Comparison of ENCODE assay signal across 8 cellular contexts in the genomic region with DNA sequence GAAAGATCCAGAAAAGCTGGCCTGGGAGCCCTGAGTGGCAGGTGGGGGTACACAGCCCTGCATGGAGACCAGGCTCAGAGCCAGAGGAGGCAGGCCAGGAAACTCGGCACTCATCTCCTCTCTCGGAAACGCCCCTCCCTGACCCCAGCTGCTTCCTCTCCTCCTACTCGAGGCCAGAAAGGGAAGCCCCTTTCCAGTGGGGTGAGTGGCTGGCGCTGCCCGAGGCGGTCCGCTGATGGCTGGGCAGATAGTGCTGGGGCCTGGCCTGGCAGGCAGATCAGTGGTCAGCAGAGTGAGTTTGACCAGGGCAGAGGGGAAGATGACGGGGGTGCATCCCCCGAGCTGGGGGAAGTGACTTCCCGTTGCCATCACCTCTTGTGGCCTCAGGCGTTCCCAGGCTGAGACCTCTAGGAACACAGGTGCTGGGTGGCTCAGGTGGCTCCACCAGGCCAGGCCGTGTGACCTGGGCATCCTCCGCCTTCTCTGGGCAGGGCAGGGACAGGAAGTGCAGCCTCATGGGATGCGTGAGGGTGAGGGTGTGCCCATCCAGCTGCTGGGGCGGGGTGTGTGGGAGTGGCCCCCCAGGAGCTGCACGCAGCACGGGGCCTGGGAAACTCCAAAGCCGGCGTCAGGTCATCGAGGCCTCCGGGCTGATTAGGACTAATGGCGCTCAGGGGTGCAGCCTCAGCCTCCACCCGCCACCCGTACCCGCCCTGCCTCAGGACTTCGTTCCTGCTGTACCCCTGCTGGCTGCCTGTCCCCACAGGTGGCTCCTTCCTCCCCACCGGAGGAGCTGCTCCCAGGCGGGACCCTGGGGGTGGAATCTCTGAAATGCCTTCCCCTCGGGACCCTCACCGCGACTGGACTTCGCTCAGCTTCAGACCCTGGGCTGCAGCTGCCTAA. TPM values are rescaled to one million over a fixed set of nuclear protein-coding genes. Genes with fewer than 3 reads are reported as not detected.
A peak's percentile ranks its signal among the peaks of the same experiment; 100 is the strongest.
DNase-seq lines count a peak whose midpoint lies in the region; ATAC-seq and TF ChIP-seq lines count a peak whose summit lies in the region.

No MANE protein-coding gene starts in this region.

- ATAC-seq in HG03460 (IDR thresholded peaks at IDR 0.05; ENCODE audit: unreplicated experiment): peak; percentile 51
- no peak for ATAC-seq in WTC11
- no peak for ATAC-seq in GM19328 (IDR thresholded peaks at IDR 0.05; ENCODE audit: unreplicated experiment)

- no peak overlapping the region for H3K4me3 Mint-ChIP-seq in WTC11

- CTCF ChIA-PET in WTC11 (lab: Charles Lee): interaction anchor here (1.0 kb wide), 1 partner anchor 19 kb away, joined by 4 read pairs; no protein-coding TSS in a partner anchor

- DNase-seq in NCI-H2227 (lab: John Stamatoyannopoulos, UW; ENCODE audit: unreplicated experiment): peak; percentile 22
- no peak for DNase-seq in NCI-H2227 treated with DMSO at 0.1 percent for 48 hours (lab: John Stamatoyannopoulos, UW)
- no peak for DNase-seq in WTC11 (ENCODE audit: low spot score)
- peak; percentile 42 to 53 for DNase-seq in erythroblast (lab: John Stamatoyannopoulos, UW)
- DNase-seq in pons (ENCODE audit: low spot score): peak; percentile 64
- no peak for DNase-seq in NCI-H748 treated with DMSO at 0.1 percent for 48 hours (lab: John Stamatoyannopoulos, UW)

- TF ChIP-seq CTCF in WTC11 (IDR thresholded peaks at IDR 0.05): no peak

- POLR2A ChIA-PET in WTC11 (lab: Charles Lee): interaction anchor here (0.6 kb wide), 1 partner anchor 205 kb away, joined by 3 read pairs; no protein-coding TSS in a partner anchor

- H3K36me3 Mint-ChIP-seq in WTC11: no peaks in the 10 kb centered on the region

- H3K9me3 Mint-ChIP-seq in WTC11: no peaks in the 10 kb centered on the region

- peak overlapping the region; percentile 83 for H3K27ac Mint-ChIP-seq in WTC11

- H3K4me1 Mint-ChIP-seq in WTC11: peaks cover 18% of the 10 kb centered on the region

- TF ChIP-seq POLR2A in erythroblast (IDR thresholded peaks at IDR 0.05; ENCODE audit: low read length): no peak

- H3K27me3 Mint-ChIP-seq in WTC11 (ENCODE audit: low read depth): peaks cover 7% of the 10 kb centered on the region

TF ChIP-seq in WTC11, 78 proteins besides CTCF, POLR2A, EP300 and RAD21:
- no peak for TF ChIP-seq ZNF671 (CRISPR knock-in tag; IDR thresholded peaks at IDR 0.05)
- TF ChIP-seq, protein P1, sequence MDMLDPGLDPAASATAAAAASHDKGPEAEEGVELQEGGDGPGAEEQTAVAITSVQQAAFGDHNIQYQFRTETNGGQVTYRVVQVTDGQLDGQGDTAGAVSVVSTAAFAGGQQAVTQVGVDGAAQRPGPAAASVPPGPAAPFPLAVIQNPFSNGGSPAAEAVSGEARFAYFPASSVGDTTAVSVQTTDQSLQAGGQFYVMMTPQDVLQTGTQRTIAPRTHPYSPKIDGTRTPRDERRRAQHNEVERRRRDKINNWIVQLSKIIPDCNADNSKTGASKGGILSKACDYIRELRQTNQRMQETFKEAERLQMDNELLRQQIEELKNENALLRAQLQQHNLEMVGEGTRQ (CRISPR knock-in tag; IDR thresholded peaks at IDR 0.05): 0 out of 2 replicates have a peak, but pooled peaks have one; percentile 24

RNA-seq across cellular contexts. Expression of a gene that starts 5.8 kb away (rescaled TPM):
- total RNA-seq in WTC11 (2021): 43.2 to 49.1 TPM (median 44.5 TPM) in 3 replicates

RNA-seq across cellular contexts. Expression of a gene that starts 42.5 kb away (rescaled TPM):
- 39.3 to 44.4 TPM (median 41.5 TPM) in 3 replicates for total RNA-seq in WTC11 (2021)

RNA-seq across cellular contexts. Expression of a gene that starts 45.0 kb away (rescaled TPM):
- 164 to 178 TPM (median 167 TPM) in 3 replicates for total RNA-seq in WTC11 (2021)

Comparison
In these comparisons a context has a peak if more than half of its experiments do, and no peak if none do; other contexts are left out.
1. DNase-seq: peak in NCI-H2227 (single experiment), erythroblast (2 of 2) and pons (single experiment); none in NCI-H2227 treated with DMSO at 0.1 percent for 48 hours (single experiment), WTC11 (single experiment) and NCI-H748 treated with DMSO at 0.1 percent for 48 hours (single experiment).